Comparison of ENCODE assay signal across 22 cellular contexts in the genomic region with DNA sequence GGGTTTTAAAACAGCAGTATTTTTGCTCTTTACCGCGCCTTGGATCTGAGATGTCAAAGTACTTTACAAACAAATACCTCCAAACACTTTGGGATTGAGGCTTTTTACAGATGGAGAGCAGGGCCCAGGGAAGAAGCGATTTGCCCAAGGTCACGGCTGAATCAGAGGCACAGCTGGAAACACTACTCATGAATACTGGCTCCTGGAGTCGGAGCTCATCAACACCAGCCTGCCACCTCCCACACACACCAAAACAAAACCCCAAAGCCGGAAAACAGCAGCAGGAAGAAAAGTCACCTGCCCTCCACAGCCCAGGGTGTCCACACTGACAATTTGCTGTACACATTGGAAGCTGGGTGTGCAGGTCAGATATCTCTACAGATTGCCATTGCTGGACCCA.
DNase-seq lines count a peak whose midpoint lies in the region; ATAC-seq and TF ChIP-seq lines count a peak whose summit lies in the region.
"Had no signal": no experiment of that assay in that cellular context is flagged by ENCODE, and none has a peak within 500 bp of the region (broad histone marks: within the 10 kb centered on the region; RNA-seq: fewer than 3 reads in every experiment).

No MANE protein-coding gene starts in this region.

- no CpG with 5 or more reads among the region's 6 CpGs for WGBS in mesendoderm (ENCODE audit: extremely low coverage, insufficient coverage, low lambda C conversion rate)

- no peak overlapping the region for H2AK5ac ChIP-seq in mesendoderm (ENCODE audit: low read length)

- H3K36me3 ChIP-seq in mesendoderm (ENCODE audit: control insufficient read depth, insufficient read depth, low read length) (no peaks in the 10 kb centered on the region), left lung (no peaks in the 10 kb centered on the region)
- H3K36me3 ChIP-seq: lower lobe of right lung, SJCRH30, stomach had no signal

- no peak overlapping the region for H3K4ac ChIP-seq in mesendoderm (ENCODE audit: low read depth, low read length)

- H4K5ac ChIP-seq in mesendoderm (ENCODE audit: low read length), result no peak overlapping the region

- no peak overlapping the region for H3K4me2 ChIP-seq in mesendoderm (ENCODE audit: low read length)

- no peak overlapping the region for H2BK15ac ChIP-seq in mesendoderm (replicated peaks; ENCODE audit: low read depth)

- H3K4me1 ChIP-seq in mesendoderm (ENCODE audit: control insufficient read depth, low read depth, low read length) (peaks cover 4% of the 10 kb centered on the region), left lung (no peaks in the 10 kb centered on the region)
- H3K4me1 ChIP-seq: foreskin keratinocyte, lower lobe of right lung, SJCRH30 had no signal

- no peak for TF ChIP-seq CTCF in astrocyte of the spinal cord (IDR thresholded peaks at IDR 0.05; ENCODE audit: low read depth, low read length)
- TF ChIP-seq CTCF in left lung (IDR thresholded peaks at IDR 0.05), result no peak
- TF ChIP-seq CTCF in GM13977 (IDR thresholded peaks at IDR 0.05; ENCODE audit: extremely low read depth, insufficient read depth, missing control alignments), result no peak

- no peak overlapping the region for H2BK120ac ChIP-seq in mesendoderm (ENCODE audit: low read depth, low read length)

- in situ Hi-C loops in astrocyte of the spinal cord (cut with HindIII; ENCODE audit: low sequenced_read_pairs) (no loop called here), GM13977 (cut with MboI; ENCODE audit: low pct_unique_long_range_greater_than_20kb, low sequenced_read_pairs, unreplicated experiment) (no loop called here)

- no peaks in the 10 kb centered on the region for H3K9me3 ChIP-seq in left lung
- H3K9me3 ChIP-seq: lower lobe of right lung, SJCRH30, stomach had no signal

- no peak overlapping the region for H3K23ac ChIP-seq in mesendoderm (ENCODE audit: low read length)

- H3K56ac ChIP-seq in mesendoderm (ENCODE audit: low read length), result no peak overlapping the region

- H3K27ac ChIP-seq in mesendoderm (ENCODE audit: low read depth, low read length), result no peak overlapping the region
- H3K27ac ChIP-seq in left lung, result no peak overlapping the region
- H3K27ac ChIP-seq: coronary artery, foreskin keratinocyte, lower lobe of right lung, SJCRH30, stomach had no signal

- H4K8ac ChIP-seq in mesendoderm (ENCODE audit: low read depth, low read length), result no peak overlapping the region

- no peaks in the 10 kb centered on the region for H3K79me2 ChIP-seq in mesendoderm (ENCODE audit: control insufficient read depth, insufficient read depth, low read length)

- H2BK5ac ChIP-seq in mesendoderm (ENCODE audit: low read length), result no peak overlapping the region

- H3K18ac ChIP-seq in mesendoderm (ENCODE audit: low read length), result no peak overlapping the region

- ATAC-seq in left lung, result no peak
- ATAC-seq: CD8-positive, alpha-beta T cell; foreskin keratinocyte; lower lobe of right lung; naive thymus-derived CD4-positive, alpha-beta T cell; PC-3; T-helper 17 cell had no signal

- H3K9ac ChIP-seq in mesendoderm (ENCODE audit: low read length), result no peak overlapping the region

- intact Hi-C loops in left lung (cut with DNase I), result no loop called here

- H3K79me1 ChIP-seq in mesendoderm (ENCODE audit: low read length), result no peaks in the 10 kb centered on the region

- H3K4me3 ChIP-seq in astrocyte of the spinal cord (ENCODE audit: low read depth, low read length) (no peak overlapping the region), mesendoderm (ENCODE audit: low read length) (no peak overlapping the region), left lung (no peak overlapping the region)
- H3K4me3 ChIP-seq: coronary artery, lower lobe of right lung, SJCRH30, stomach had no signal

- no peaks in the 10 kb centered on the region for H3K27me3 ChIP-seq in mesendoderm (ENCODE audit: insufficient read depth, low read length, poor library complexity)
- peaks cover 0 to 44% of the 10 kb centered on the region in 2 donors for H3K27me3 ChIP-seq in left lung
- H3K27me3 ChIP-seq: foreskin keratinocyte, SJCRH30 had no signal

- DNase-seq in ELF-1 (ENCODE audit: low read depth, low spot score) (peak; percentile 42), NCI-H2107 treated with DMSO at 0.1 percent for 48 hours (lab: John Stamatoyannopoulos, UW; ENCODE audit: unreplicated experiment) (peak; percentile 47), astrocyte of the spinal cord (ENCODE audit: low read depth, low spot score) (peak; percentile 5), mesendoderm (peak; percentile 54), left lung (no peak), NCI-H1436 (lab: John Stamatoyannopoulos, UW) (no peak), foreskin melanocyte (no peak), GM13977 (ENCODE audit: low spot score) (no peak)
- DNase-seq: activated CD4-positive, alpha-beta memory T cell treated with anti-CD3 and anti-CD28 coated beads, Interleukin-2, amount 10 ng/mL, durations not matched to agents 7 days and 5 days; activated naive CD4-positive, alpha-beta T cell treated with anti-CD3 and anti-CD28 coated beads for 36 hours; activated T-cell treated with anti-CD3 and anti-CD28 coated beads, Interleukin-2, amount 50 U/mL, for 1 hour; CD8-positive, alpha-beta T cell; DND-41; foreskin keratinocyte; lower lobe of right lung; naive thymus-derived CD4-positive, alpha-beta T cell; NCI-H1436 treated with DMSO at 0.1 percent for 48 hours; PC-3; SJCRH30; stomach; T-helper 17 cell had no signal

Comparison
In these comparisons a context has a peak if more than half of its experiments do, and no peak if none do; other contexts are left out.
1. DNase-seq: peak in ELF-1 (single experiment), NCI-H2107 treated with DMSO at 0.1 percent for 48 hours (single experiment), astrocyte of the spinal cord (single experiment) and mesendoderm (single experiment); none in left lung (0 of 2), NCI-H1436 (single experiment), foreskin melanocyte (single experiment) and GM13977 (single experiment).